19 cellular contexts compared by ENCODE assay signal in the genomic region with DNA sequence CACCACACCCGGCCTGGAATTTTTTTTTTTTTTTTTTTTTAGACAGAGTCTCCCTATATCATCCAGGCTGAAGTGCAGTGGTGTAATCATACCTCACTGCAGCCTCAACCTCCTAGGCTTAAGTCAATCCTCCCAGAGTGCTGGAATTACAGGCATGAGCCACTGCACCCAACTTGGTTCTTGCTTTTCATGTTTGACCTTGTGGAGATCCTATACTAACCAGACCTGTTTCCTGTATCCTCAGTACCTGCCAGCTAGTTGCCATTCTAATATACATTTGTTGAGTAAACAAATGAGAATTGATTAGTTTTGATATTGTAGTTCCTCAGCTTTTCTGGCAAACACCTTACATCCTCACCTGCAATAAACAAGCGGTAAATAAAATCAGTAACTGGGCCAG.
"Had no signal": no experiment of that assay in that cellular context is flagged by ENCODE, and none has a peak within 500 bp of the region (broad histone marks: within the 10 kb centered on the region; RNA-seq: fewer than 3 reads in every experiment).

No MANE protein-coding gene starts in this region.

- H3K36me3 Mint-ChIP-seq: naive B cell; stimulated activated naive B cell treated with anti-CD40 and anti-IgM and Interleukin-4, amounts not matched to agents 10 μg/mL and 1 μg/mL and 100 μg/mL, for 72 hours had no signal

- DNase-seq: activated CD4-positive, alpha-beta T cell treated with anti-CD3 and anti-CD28 coated beads, Interleukin-2, amount 10 ng/mL, durations not matched to agents 24 days and 14 days; activated CD4-positive, CD25-positive, alpha-beta regulatory T cell; activated CD8-positive, alpha-beta memory T cell treated with anti-CD3 and anti-CD28 coated beads, Interleukin-2, amount 50 U/mL, for 48 hours; activated gamma-delta T cell; activated T-cell treated with anti-CD3 and anti-CD28 coated beads, Interleukin-2, amount 50 U/mL, for 72 hours; amniotic stem cell; caudate nucleus; esophagus squamous epithelium; hippocampal formation; kidney; left lung; mammary epithelial cell; naive B cell; retina; stimulated activated CD4-positive, alpha-beta T cell treated with anti-CD3 and anti-CD28 coated beads, Interleukin-4, amount 100 ng/mL, for 1 hour; stimulated activated naive B cell treated with anti-CD40 and anti-IgM and Interleukin-4, amounts not matched to agents 10 μg/mL and 1 μg/mL and 100 μg/mL, for 72 hours; T-helper 2 cell had no signal

- H3K27ac Mint-ChIP-seq: activated CD4-positive, alpha-beta T cell treated with anti-CD3 and anti-CD28 coated beads, Interleukin-2, amount 10 ng/mL, durations not matched to agents 24 days and 14 days; activated naive CD4-positive, alpha-beta T cell treated with anti-CD3 and anti-CD28 coated beads, Interleukin-2, amount 50 U/mL, for 72 hours; activated T-cell treated with anti-CD3 and anti-CD28 coated beads, Interleukin-2, amount 50 U/mL, for 72 hours; naive B cell; stimulated activated naive B cell treated with anti-CD40 and anti-IgM and Interleukin-4, amounts not matched to agents 10 μg/mL and 1 μg/mL and 100 μg/mL, for 72 hours had no signal

- H3K4me3 Mint-ChIP-seq: activated CD4-positive, alpha-beta T cell treated with anti-CD3 and anti-CD28 coated beads, Interleukin-2, amount 10 ng/mL, durations not matched to agents 24 days and 14 days; activated T-cell treated with anti-CD3 and anti-CD28 coated beads, Interleukin-2, amount 50 U/mL, for 72 hours; naive B cell; stimulated activated naive B cell treated with anti-CD40 and anti-IgM and Interleukin-4, amounts not matched to agents 10 μg/mL and 1 μg/mL and 100 μg/mL, for 72 hours had no signal

- H3K36me3 ChIP-seq: esophagus squamous epithelium, left lung, tibial nerve had no signal

- H3K4me3 ChIP-seq: esophagus squamous epithelium, left lung, tibial nerve had no signal

- H3K27ac ChIP-seq: left lung, tibial nerve had no signal

- ATAC-seq: activated naive CD4-positive, alpha-beta T cell treated with anti-CD3 and anti-CD28 coated beads, Interleukin-2, amount 50 U/mL, for 72 hours; activated T-cell treated with anti-CD3 and anti-CD28 coated beads, Interleukin-2, amount 50 U/mL, for 72 hours; left lung; stimulated activated naive B cell treated with anti-CD40 and anti-IgM and Interleukin-4, amounts not matched to agents 10 μg/mL and 1 μg/mL and 100 μg/mL, for 72 hours had no signal

- H3K27me3 ChIP-seq: esophagus squamous epithelium, tibial nerve had no signal

- H3K9me3 ChIP-seq: esophagus squamous epithelium, left lung, tibial nerve had no signal

- H3K9me3 Mint-ChIP-seq: activated CD4-positive, alpha-beta T cell treated with anti-CD3 and anti-CD28 coated beads, Interleukin-2, amount 10 ng/mL, durations not matched to agents 24 days and 14 days; activated naive CD4-positive, alpha-beta T cell treated with anti-CD3 and anti-CD28 coated beads, Interleukin-2, amount 50 U/mL, for 72 hours; activated T-cell treated with anti-CD3 and anti-CD28 coated beads, Interleukin-2, amount 50 U/mL, for 72 hours; stimulated activated naive B cell treated with anti-CD40 and anti-IgM and Interleukin-4, amounts not matched to agents 10 μg/mL and 1 μg/mL and 100 μg/mL, for 72 hours had no signal
